1 cellular context compared by ENCODE assay signal in genomic region chr18:8337216-8337615, GRCh38.
A peak's percentile ranks its signal among the peaks of the same experiment; 100 is the strongest.
TF ChIP-seq lines count a peak whose summit lies in the region.

No MANE protein-coding gene starts in this region.

TF ChIP-seq in HepG2, 621 proteins besides CTCF, POLR2A, EP300 and RAD21 (continued from another document):
- no peak for TF ChIP-seq AHDC1 (CRISPR knock-in tag; IDR thresholded peaks at IDR 0.05; ENCODE audit: borderline replicate concordance)
- TF ChIP-seq ZSCAN9 (CRISPR knock-in tag; IDR thresholded peaks at IDR 0.05; ENCODE audit: borderline replicate concordance), result 0 out of 2 replicates have a peak, but pooled peaks have one; percentile 48
- no peak for TF ChIP-seq ZNF234 (CRISPR knock-in tag; conservative IDR thresholded peaks at IDR 0.05)
- no peak for TF ChIP-seq ZNF746 (CRISPR knock-in tag; IDR thresholded peaks at IDR 0.05)
